In genomic region chr1:55987491-55988255, GRCh38 we compare ENCODE assay signal across 20 cellular contexts.
DNase-seq lines count a peak whose midpoint lies in the region; FAIRE-seq and TF ChIP-seq lines count a peak whose summit lies in the region.
"Had no signal": no experiment of that assay in that cellular context is flagged by ENCODE, and none has a peak within 500 bp of the region (broad histone marks: within the 10 kb centered on the region; RNA-seq: fewer than 3 reads in every experiment).

No MANE protein-coding gene starts in this region.

- H3K27me3 ChIP-seq in breast epithelium (no peaks in the 10 kb centered on the region), H1 (replicated peaks in 1 of 4; ENCODE audit: control insufficient read depth in 3 of 4, extremely low read depth in 1 of 4, insufficient read depth in 3 of 4, low read length in 3 of 4) (no peaks in the 10 kb centered on the region; a peak in 1 of 7 replicates), mesenchymal stem cell (ENCODE audit: control insufficient read depth in 1 of 2, insufficient read depth in 1 of 2, low read length in 2 of 2) (no peaks in the 10 kb centered on the region), tibial artery (no peaks in the 10 kb centered on the region)
- H3K27me3 ChIP-seq: body of pancreas, hepatocyte, ovary, Peyer's patch had no signal

- H3K9ac ChIP-seq in H1 (replicated peaks in 1 of 4; ENCODE audit: extremely low read depth in 1 of 4, low read depth in 3 of 4, low read length in 3 of 4), result no peak overlapping the region
- H3K9ac ChIP-seq in mesenchymal stem cell (ENCODE audit: low read length), result peak overlapping the region; percentile 74

- H3K27me3 Mint-ChIP-seq in MCF 10A (ENCODE audit: insufficient read depth, unreplicated experiment), result no peaks in the 10 kb centered on the region
- H3K27me3 Mint-ChIP-seq: activated CD4-positive, alpha-beta T cell treated with anti-CD3 and anti-CD28 coated beads, Interleukin-2, amount 10 ng/mL, durations not matched to agents 7 days and 5 days had no signal

- 94% methylated on average over 4 of the region's 4 CpGs; no CpG with 5 or more reads in 1 of the 2 experiments for WGBS in H1 (ENCODE audit: extremely low coverage in 1 of 2, insufficient coverage in 1 of 2, insufficient read length in 1 of 2, insufficient replicate concordance in 2 of 2, low coverage in 1 of 2, low lambda C conversion rate in 2 of 2, missing lambda C conversion rate in 1 of 2), 2 experiments
- WGBS in mesenchymal stem cell, result 100% methylated on average over 4 of the region's 4 CpGs

- H3K23me2 ChIP-seq in H1 (ENCODE audit: low read depth, low read length), result no peaks in the 10 kb centered on the region

- H3K36me3 ChIP-seq in breast epithelium, result no peaks in the 10 kb centered on the region
- H3K36me3 ChIP-seq in H1 (ENCODE audit: control insufficient read depth in 2 of 4, insufficient read depth in 4 of 4, low read length in 3 of 4), result no peaks in the 10 kb centered on the region
- no peaks in the 10 kb centered on the region for H3K36me3 ChIP-seq in mesenchymal stem cell (ENCODE audit: control insufficient read depth in 1 of 2, insufficient read depth in 2 of 2, low read depth in 1 of 2, low read length in 2 of 2)
- no peaks in the 10 kb centered on the region for H3K36me3 ChIP-seq in tibial artery
- H3K36me3 ChIP-seq: ovary, Peyer's patch had no signal

- H4K20me1 ChIP-seq in H1 (replicated peaks in 1 of 2; ENCODE audit: control insufficient read depth in 1 of 2, insufficient read depth in 2 of 2, low read length in 2 of 2), result no peaks in the 10 kb centered on the region

- no peak overlapping the region for H2BK20ac ChIP-seq in H1 (ENCODE audit: low read length)

- peak overlapping the region; percentile 66; the same call in 1 of the 2 replicates for H2AFZ ChIP-seq in H1 (ENCODE audit: low read length)
- H2AFZ ChIP-seq in mesenchymal stem cell (ENCODE audit: low read depth, low read length), result no peak overlapping the region
- H2AFZ ChIP-seq: hepatocyte had no signal

- H3K14ac ChIP-seq in H1 (ENCODE audit: insufficient read length), result no peak overlapping the region
- H3K14ac ChIP-seq in mesenchymal stem cell (ENCODE audit: low read length in 2 of 2), result no peak overlapping the region

- H2BK12ac ChIP-seq in H1 (ENCODE audit: low read depth, low read length) (no peak overlapping the region), mesenchymal stem cell (ENCODE audit: low read length in 2 of 2) (no peak overlapping the region)

- H3K4me2 ChIP-seq in H1 (ENCODE audit: insufficient read depth in 1 of 2, low read depth in 2 of 2, low read length in 2 of 2), result 0 out of 4 replicates have a peak overlapping the region, but pooled peaks of 1 of the 2 experiments have one; percentile 6
- H3K4me2 ChIP-seq in mesenchymal stem cell (ENCODE audit: low read length, poor library complexity, severe bottlenecking), result no peak overlapping the region
- H3K4me2 ChIP-seq: hepatocyte had no signal

- H3K23ac ChIP-seq in H1 (ENCODE audit: insufficient read length), result no peak overlapping the region
- H3K23ac ChIP-seq in mesenchymal stem cell (ENCODE audit: low read length in 2 of 2), result no peak overlapping the region

- CTCF ChIA-PET in MCF 10A (lab: Yijun Ruan, JAX), result interaction anchor here (0.7 to 1.4 kb wide), 5 partner anchors 30 to 612 kb away, joined by 3 to 4 read pairs (median 3); no protein-coding TSS in a partner anchor
- CTCF ChIA-PET in H1 (lab: Charles Lee; ENCODE audit: partially characterized antibody), result interaction anchor here (0.6 kb wide), 1 partner anchor 504 kb away, joined by 3 read pairs; no protein-coding TSS in a partner anchor

- DNase-seq in breast epithelium (ENCODE audit: low spot score in 2 of 2) (no peak), MCF 10A (ENCODE audit: unreplicated experiment) (no peak), H1 (ENCODE audit: low read depth in 1 of 2, low spot score in 2 of 2) (peak in 1 of 2 experiments; percentile 5), mesenchymal stem cell (no peak), tibial artery (no peak), foreskin melanocyte (no peak), NCI-H2081 treated with DMSO at 0.1 percent for 48 hours (lab: John Stamatoyannopoulos, UW) (no peak), glomerular visceral epithelial cell (ENCODE audit: extremely low spot score) (no peak)
- DNase-seq: 8988T; activated CD4-positive, alpha-beta T cell treated with anti-CD3 and anti-CD28 coated beads, Interleukin-2, amount 10 ng/mL, durations not matched to agents 7 days and 5 days; activated naive CD4-positive, alpha-beta T cell; body of pancreas; dermis blood vessel endothelial cell; NCI-H1092; NCI-H2171 treated with DMSO at 0.1 percent for 48 hours; NCI-H774; ovary; Peyer's patch; trophoblast cell had no signal

- no peaks in the 10 kb centered on the region for H3K79me1 ChIP-seq in H1 (ENCODE audit: low read depth, low read length)
- no peaks in the 10 kb centered on the region for H3K79me1 ChIP-seq in mesenchymal stem cell (replicated peaks; ENCODE audit: low read length, poor library complexity, severe bottlenecking)

- no peaks in the 10 kb centered on the region for H3K4me1 ChIP-seq in breast epithelium
- H3K4me1 ChIP-seq in H1 (replicated peaks in 1 of 4; ENCODE audit: control insufficient read depth in 3 of 4, insufficient read depth in 4 of 4, low read length in 3 of 4), result peaks cover 0 to 3% (median 0%) of the 10 kb centered on the region in 4 experiments; a peak in 1 of 7 replicates
- no peaks in the 10 kb centered on the region for H3K4me1 ChIP-seq in mesenchymal stem cell (ENCODE audit: control insufficient read depth, insufficient read depth, low read depth, low read length)
- peaks cover 0 to 67% (median 22%) of the 10 kb centered on the region in 4 donors for H3K4me1 ChIP-seq in tibial artery
- H3K4me1 ChIP-seq: body of pancreas, Peyer's patch had no signal

- no peak overlapping the region for H3K4me3 ChIP-seq in breast epithelium
- H3K4me3 ChIP-seq in H1 (ENCODE audit: extremely low read depth in 1 of 4, insufficient read depth in 2 of 4, low read depth in 3 of 4, low read length in 4 of 4), result no peak overlapping the region
- no peak overlapping the region for H3K4me3 ChIP-seq in mesenchymal stem cell (ENCODE audit: insufficient read depth in 1 of 2, low read depth in 1 of 2, low read length in 2 of 2)
- peak overlapping the region in 1 of 2 donors; percentile 4 for H3K4me3 ChIP-seq in tibial artery
- H3K4me3 ChIP-seq: body of pancreas, hepatocyte, ovary, Peyer's patch had no signal

- BruUV-seq in MCF 10A (replicated peaks; lab: Mats Ljungman, UMichigan), result no TSS peak

- TF ChIP-seq RAD21 in H1 (IDR thresholded peaks at IDR 0.05 in 1 of 2, conservative IDR thresholded peaks at IDR 0.05 in 1 of 2; ENCODE audit: low read depth in 2 of 2, low read length in 2 of 2), result no peak

- no peak for TF ChIP-seq EP300 in H1 (IDR thresholded peaks at IDR 0.05; ENCODE audit: borderline replicate concordance in 1 of 2, low read depth in 2 of 2, low read length in 2 of 2)

- TF ChIP-seq POLR2A in breast epithelium (IDR thresholded peaks at IDR 0.05) (no peak), H1 (IDR thresholded peaks at IDR 0.05; ENCODE audit: control extremely low read depth in 1 of 2, low read depth in 2 of 2, low read length in 2 of 2) (no peak)

- POLR2A ChIA-PET in MCF 10A (lab: Yijun Ruan, JAX), result no interaction called here
- POLR2A ChIA-PET in H1 (lab: Charles Lee; ENCODE audit: partially characterized antibody), result no interaction called here

- H2AK5ac ChIP-seq in H1 (ENCODE audit: low read depth, low read length) (no peak overlapping the region), mesenchymal stem cell (ENCODE audit: low read length, severe bottlenecking) (no peak overlapping the region)

- H3K27ac ChIP-seq in breast epithelium (peak overlapping the region; percentile 1 to 23), H1 (ENCODE audit: low read depth, low read length) (no peak overlapping the region), mesenchymal stem cell (ENCODE audit: low read length, poor library complexity, severe bottlenecking) (no peak overlapping the region), tibial artery (peak overlapping the region; percentile 64 to 74)
- H3K27ac ChIP-seq: body of pancreas, hepatocyte, Peyer's patch had no signal

- no peak for TF ChIP-seq CTCF in breast epithelium (IDR thresholded peaks at IDR 0.05)
- no peak for TF ChIP-seq CTCF in MCF 10A (IDR thresholded peaks at IDR 0.05; ENCODE audit: unreplicated experiment)
- no peak for TF ChIP-seq CTCF in H1 (IDR thresholded peaks at IDR 0.05; ENCODE audit: control extremely low read depth in 1 of 3, insufficient read depth in 1 of 3, low read depth in 1 of 3, low read length in 3 of 3)
- no peak for TF ChIP-seq CTCF in tibial artery (IDR thresholded peaks at IDR 0.05)

- no peak overlapping the region for H3K4me3 Mint-ChIP-seq in MCF 10A (ENCODE audit: unreplicated experiment)
- H3K4me3 Mint-ChIP-seq: activated CD4-positive, alpha-beta T cell treated with anti-CD3 and anti-CD28 coated beads, Interleukin-2, amount 10 ng/mL, durations not matched to agents 7 days and 5 days had no signal

- H3K9me3 ChIP-seq in breast epithelium (no peaks in the 10 kb centered on the region), H1 (ENCODE audit: insufficient read depth in 2 of 2, low read depth in 1 of 2, low read length in 1 of 2) (no peaks in the 10 kb centered on the region), mesenchymal stem cell (ENCODE audit: control insufficient read depth, low read length) (no peaks in the 10 kb centered on the region), tibial artery (no peaks in the 10 kb centered on the region)
- H3K9me3 ChIP-seq: body of pancreas, ovary, Peyer's patch had no signal

- no peak overlapping the region for H4K5ac ChIP-seq in H1 (ENCODE audit: insufficient read length, low read depth, low read length)

- H3K79me2 ChIP-seq in H1 (ENCODE audit: control insufficient read depth in 1 of 2, insufficient read depth in 2 of 2, low read length in 2 of 2), result no peaks in the 10 kb centered on the region
- H3K79me2 ChIP-seq: hepatocyte had no signal

- no peaks in the 10 kb centered on the region for H3K4me1 Mint-ChIP-seq in MCF 10A (ENCODE audit: insufficient read depth, unreplicated experiment)
- H3K4me1 Mint-ChIP-seq: activated CD4-positive, alpha-beta T cell treated with anti-CD3 and anti-CD28 coated beads, Interleukin-2, amount 10 ng/mL, durations not matched to agents 7 days and 5 days had no signal

- no peaks in the 10 kb centered on the region for H3K9me3 Mint-ChIP-seq in MCF 10A (ENCODE audit: unreplicated experiment)
- H3K9me3 Mint-ChIP-seq: activated CD4-positive, alpha-beta T cell treated with anti-CD3 and anti-CD28 coated beads, Interleukin-2, amount 10 ng/mL, durations not matched to agents 7 days and 5 days had no signal

- H3K27ac Mint-ChIP-seq in MCF 10A (ENCODE audit: low read depth, unreplicated experiment), result no peak overlapping the region
- H3K27ac Mint-ChIP-seq: activated CD4-positive, alpha-beta T cell treated with anti-CD3 and anti-CD28 coated beads, Interleukin-2, amount 10 ng/mL, durations not matched to agents 7 days and 5 days had no signal

- H3K56ac ChIP-seq in H1 (replicated peaks; ENCODE audit: insufficient read length, low read depth, low read length), result no peak overlapping the region

- no peak overlapping the region for H2BK5ac ChIP-seq in H1 (ENCODE audit: low read depth, low read length)
- no peak overlapping the region for H2BK5ac ChIP-seq in mesenchymal stem cell (ENCODE audit: low read depth, low read length, poor library complexity, severe bottlenecking)

- no peak overlapping the region for H2BK15ac ChIP-seq in H1 (ENCODE audit: low read length)
- H2BK15ac ChIP-seq in mesenchymal stem cell (ENCODE audit: low read depth, poor library complexity, severe bottlenecking), result no peak overlapping the region

- H4K91ac ChIP-seq in H1 (replicated peaks; ENCODE audit: insufficient read length, low read length) (no peak overlapping the region), mesenchymal stem cell (ENCODE audit: low read length) (no peak overlapping the region)

- H3K4ac ChIP-seq in H1 (replicated peaks; ENCODE audit: insufficient read length, low read depth, low read length), result no peak overlapping the region
- H3K4ac ChIP-seq in mesenchymal stem cell (ENCODE audit: low read depth in 1 of 2, low read length in 2 of 2), result no peak overlapping the region

- intact Hi-C loops in breast epithelium (cut with DNase I; ENCODE audit: low total_unique reads), result no loop called here
- intact Hi-C loops in MCF 10A (cut with micrococcal nuclease), result no loop called here
- intact Hi-C loops in tibial artery (cut with DNase I; ENCODE audit: low total_unique reads), result no loop called here

- H3K36me3 Mint-ChIP-seq in MCF 10A (ENCODE audit: insufficient read depth, unreplicated experiment), result no peaks in the 10 kb centered on the region

- no peak overlapping the region for H2BK120ac ChIP-seq in H1 (replicated peaks; ENCODE audit: low read depth, low read length)
- no peak overlapping the region for H2BK120ac ChIP-seq in mesenchymal stem cell (ENCODE audit: low read depth, low read length)

- peak; percentile 7 for FAIRE-seq in H1 (lab: Jason Lieb, UNC)

- H3K18ac ChIP-seq in H1 (ENCODE audit: extremely low read depth, low read length) (no peak overlapping the region), mesenchymal stem cell (ENCODE audit: low read depth in 1 of 2, low read length in 2 of 2) (no peak overlapping the region)

- H4K8ac ChIP-seq in H1 (ENCODE audit: extremely low read depth, insufficient read depth, low read length) (no peak overlapping the region), mesenchymal stem cell (ENCODE audit: low read length) (no peak overlapping the region)

Comparison
In these comparisons a context has a peak if more than half of its experiments do, and no peak if none do; other contexts are left out.
1. H3K27ac ChIP-seq: peak in breast epithelium (2 of 2) and tibial artery (2 of 2); none in H1 (single experiment) and mesenchymal stem cell (single experiment).